ENCODE assay signal across 1 cellular context in genomic region chr1:201253906-201254624, GRCh38.
TF ChIP-seq lines count a peak whose summit lies in the region.

No MANE protein-coding gene starts in this region.

TF ChIP-seq in H1, 55 proteins besides CTCF, POLR2A, EP300 and RAD21:
- TF ChIP-seq ASH2L (IDR thresholded peaks at IDR 0.05; ENCODE audit: low read length) (peak; percentile 34), GABPA (IDR thresholded peaks at IDR 0.05; ENCODE audit: borderline replicate concordance, insufficient read depth, low read length) (no peak)
